9 cellular contexts compared by ENCODE assay signal in genomic region chr19:46428278-46429141, GRCh38. TPM values are rescaled to one million over a fixed set of nuclear protein-coding genes. Genes with fewer than 3 reads are reported as not detected.
DNase-seq lines count a peak whose midpoint lies in the region; ATAC-seq and TF ChIP-seq lines count a peak whose summit lies in the region.
"Had no signal": no experiment of that assay in that cellular context is flagged by ENCODE, and none has a peak within 500 bp of the region (broad histone marks: within the 10 kb centered on the region; RNA-seq: fewer than 3 reads in every experiment).

PNMA8C (minus strand) TSS chr19:46428936; CDS start chr19:46428359, 577 bp downstream.

- peaks cover 3% of the 10 kb centered on the region; the same call in 1 of the 2 replicates for H3K4me1 ChIP-seq in Karpas-422 (ENCODE audit: low read length)

- H3K4me2 ChIP-seq in Karpas-422 (ENCODE audit: low read depth, low read length, poor library complexity, severe bottlenecking), result no peak within 1 kb of the TSS
- H3K4me2 ChIP-seq: KMS-11 had no signal

- H3K27ac Mint-ChIP-seq in osteocyte (ENCODE audit: unreplicated experiment), result no peak within 1 kb of the TSS

- POLR2A ChIA-PET in GM10248 (lab: Yijun Ruan, JAX), result no interaction called here

- H3K27me3 ChIP-seq in Karpas-422 (ENCODE audit: low read length), result no peaks in the 10 kb centered on the region

- CTCF ChIA-PET in GM10248 (lab: Yijun Ruan, JAX), result interaction anchor here (1.4 kb wide), 1 partner anchor 25 kb away, joined by 3 read pairs; no protein-coding TSS in a partner anchor

- ATAC-seq in Right ventricle myocardium superior (ENCODE audit: poor library complexity) (peak; percentile 64), GM21526 (IDR thresholded peaks at IDR 0.05; ENCODE audit: low FRiP score, unreplicated experiment) (no peak)

- H3K4me3 Mint-ChIP-seq in osteocyte (ENCODE audit: unreplicated experiment), result peak within 1 kb of the TSS; percentile 64

- TF ChIP-seq CTCF in GM13976 (IDR thresholded peaks at IDR 0.05; ENCODE audit: borderline replicate concordance, control extremely low read depth, extremely low read depth, insufficient read depth, missing control alignments) (no peak), osteocyte (IDR thresholded peaks at IDR 0.05) (no peak), GM10248 (IDR thresholded peaks at IDR 0.05; ENCODE audit: control extremely low read depth, extremely low read depth, low read depth, missing control alignments) (no peak)

- no peak within 1 kb of the TSS for H2AFZ ChIP-seq in Karpas-422 (ENCODE audit: low read length)

- no peaks in the 10 kb centered on the region for H3K36me3 Mint-ChIP-seq in osteocyte (ENCODE audit: unreplicated experiment)

- no peak within 1 kb of the TSS for H3K9ac ChIP-seq in Karpas-422 (ENCODE audit: low read length)
- H3K9ac ChIP-seq: KMS-11 had no signal

- no peaks in the 10 kb centered on the region for H3K9me3 Mint-ChIP-seq in osteocyte (ENCODE audit: unreplicated experiment)

- no peaks in the 10 kb centered on the region for H4K20me1 ChIP-seq in Karpas-422 (ENCODE audit: insufficient read depth, low read depth, low read length)

- DNase-seq in GM13976 (ENCODE audit: low spot score) (peak; percentile 74), OCI-M1 (lab: John Stamatoyannopoulos, UW) (peak; percentile 48), Right ventricle myocardium superior (peak; percentile 85), osteocyte (ENCODE audit: extremely low spot score, unreplicated experiment) (no peak), GM10248 (ENCODE audit: extremely low spot score) (no peak), Karpas-422 (no peak)
- DNase-seq in activated naive CD4-positive, alpha-beta T cell treated with anti-CD3 and anti-CD28 coated beads, Interleukin-2, amount 50 U/mL, for 16 hours, result peak; percentile 35

- H3K9me3 ChIP-seq in Karpas-422 (ENCODE audit: low read length), result no peaks in the 10 kb centered on the region

- H3K27ac ChIP-seq in Karpas-422 (ENCODE audit: low read length), result no peak within 1 kb of the TSS
- H3K27ac ChIP-seq: KMS-11 had no signal

- H3K4me1 Mint-ChIP-seq in osteocyte (ENCODE audit: unreplicated experiment), result peaks cover 18% of the 10 kb centered on the region

- no peak within 1 kb of the TSS for H3K4me3 ChIP-seq in Karpas-422 (ENCODE audit: low read length)

- no peaks in the 10 kb centered on the region for H3K79me2 ChIP-seq in Karpas-422 (ENCODE audit: low read length)

- no peaks in the 10 kb centered on the region for H3K36me3 ChIP-seq in Karpas-422 (ENCODE audit: insufficient read depth, low read length)

- in situ Hi-C loops in GM13976 (cut with MboI; ENCODE audit: low sequenced_read_pairs, unreplicated experiment), result no loop called here

- peaks cover 23% of the 10 kb centered on the region for H3K27me3 Mint-ChIP-seq in osteocyte (ENCODE audit: unreplicated experiment)

- intact Hi-C loops in Right ventricle myocardium superior (cut with DNase I), result no loop called here

- no peaks in the 10 kb centered on the region for H3K9me2 ChIP-seq in Karpas-422 (replicated peaks; ENCODE audit: insufficient read depth, low read length)

RNA-seq across cellular contexts. Expression of gene PNMA8C, which starts in this region (rescaled TPM):
- total RNA-seq in Right ventricle myocardium superior, result not detected
- total RNA-seq in osteocyte, result 0.11 TPM in 1 of 2 replicates, not detected in the other
- not detected in 2 replicates for total RNA-seq in Karpas-422 (2014; rRNA removed; shearing (Covaris generic); ENCODE audit: low replicate concordance)

Comparison
In these comparisons a context has a peak if more than half of its experiments do, and no peak if none do; other contexts are left out.
1. Peak in DNase-seq and ATAC-seq in Right ventricle myocardium superior; RNA of the gene not detected or under 1 TPM.
2. DNase-seq: peak in GM13976 (single experiment), OCI-M1 (single experiment) and activated naive CD4-positive, alpha-beta T cell treated with anti-CD3 and anti-CD28 coated beads, Interleukin-2, amount 50 U/mL, for 16 hours (single experiment); none in osteocyte (single experiment), GM10248 (single experiment) and Karpas-422 (single experiment).